Comparison of ENCODE assay signal across 1 cellular context in the genomic region with DNA sequence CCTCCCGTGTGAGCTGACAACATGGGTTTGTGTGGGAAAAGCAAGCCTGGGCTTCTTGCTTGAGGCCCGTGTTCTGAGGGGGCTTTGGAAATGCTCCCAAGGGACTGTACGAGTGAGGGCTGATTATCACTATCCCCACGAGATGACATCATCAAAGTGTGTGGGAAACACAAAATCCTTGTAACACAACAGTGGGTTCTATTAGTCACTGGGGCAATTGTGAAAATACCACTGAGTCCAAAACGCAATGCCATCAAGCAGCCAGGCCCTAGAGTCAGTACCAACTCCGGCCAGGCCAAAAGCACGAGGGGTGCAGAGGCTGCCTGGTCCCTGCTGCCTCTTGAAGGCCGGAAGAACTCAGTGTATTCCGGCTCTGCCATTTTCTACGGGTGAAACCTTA.
TF ChIP-seq lines count a peak whose summit lies in the region.

No MANE protein-coding gene starts in this region.

TF ChIP-seq in endothelial cell of umbilical vein, 7 proteins besides CTCF, POLR2A, EP300 and RAD21:
- TF ChIP-seq EZH2 (IDR thresholded peaks at IDR 0.05; ENCODE audit: borderline replicate concordance, low read depth, low read length, severe bottlenecking) (no peak), JUN (IDR thresholded peaks at IDR 0.05; ENCODE audit: borderline replicate concordance, insufficient read depth, insufficient read length, low read depth) (peak; percentile 14), FOS (IDR thresholded peaks at IDR 0.05; ENCODE audit: borderline replicate concordance, insufficient read depth, low read length) (no peak), MYC (IDR thresholded peaks at IDR 0.05; ENCODE audit: low read depth, low read length) (no peak)
